8 cellular contexts compared by ENCODE assay signal in genomic region chr1:148155494-148156360, GRCh38. TPM values are rescaled to one million over a fixed set of nuclear protein-coding genes. Genes with fewer than 3 reads are reported as not detected.
DNase-seq lines count a peak whose midpoint lies in the region; ATAC-seq and TF ChIP-seq lines count a peak whose summit lies in the region.
"Not testable (repeated sequence)": the region's sequence is repeated elsewhere in the genome, so short reads cannot be mapped to it uniquely, and the experiment has no call there.

No MANE protein-coding gene starts in this region.

- not testable (repeated sequence) for H3K36me3 Mint-ChIP-seq in activated CD4-positive, alpha-beta T cell treated with anti-CD3 and anti-CD28 coated beads for 36 hours (ENCODE audit: low read depth); stimulated activated naive CD8-positive, alpha-beta T cell treated with anti-CD3 and anti-CD28 coated beads, Interleukin-15, Interleukin-2, amounts not matched to agents 100 ng/mL and 50 ng/mL, for 24 hours (ENCODE audit: low read depth)

- H3K27me3 ChIP-seq in MM.1S (replicated peaks; ENCODE audit: insufficient read depth, low read length); cardiac muscle cell: not testable (repeated sequence)

- CTCF ChIA-PET in activated CD4-positive, alpha-beta T cell treated with anti-CD3 and anti-CD28 coated beads for 36 hours (lab: Charles Lee), result not testable (repeated sequence)

- H3K9me3 Mint-ChIP-seq in activated CD4-positive, alpha-beta T cell treated with anti-CD3 and anti-CD28 coated beads for 36 hours (ENCODE audit: low read depth); stimulated activated naive CD8-positive, alpha-beta T cell treated with anti-CD3 and anti-CD28 coated beads, Interleukin-15, Interleukin-2, amounts not matched to agents 100 ng/mL and 50 ng/mL, for 24 hours: not testable (repeated sequence)

- not testable (repeated sequence) for H3K36me3 ChIP-seq in MM.1S (replicated peaks; ENCODE audit: insufficient read depth, low read length); cardiac muscle cell

- H3K4me2 ChIP-seq in MM.1S (ENCODE audit: low read depth, low read length), result peak overlapping the region; percentile 12; the same call in 1 of the 2 replicates

- H3K27ac ChIP-seq in MM.1S (ENCODE audit: low read length), result not testable (repeated sequence)
- H3K27ac ChIP-seq in cardiac muscle cell, result peak overlapping the region; percentile 72

- not testable (repeated sequence) for H3K4me1 ChIP-seq in MM.1S (ENCODE audit: low read length); cardiac muscle cell (ENCODE audit: low read depth)

- peaks cover 15% of the 10 kb centered on the region for H3K4me1 Mint-ChIP-seq in activated CD4-positive, alpha-beta T cell treated with anti-CD3 and anti-CD28 coated beads for 36 hours
- peaks cover 25% of the 10 kb centered on the region for H3K4me1 Mint-ChIP-seq in stimulated activated naive CD8-positive, alpha-beta T cell treated with anti-CD3 and anti-CD28 coated beads, Interleukin-15, Interleukin-2, amounts not matched to agents 100 ng/mL and 50 ng/mL, for 24 hours (ENCODE audit: low read depth)

- H3F3A ChIP-seq in MM.1S (ENCODE audit: insufficient read depth, low read length), result not testable (repeated sequence)

- intact Hi-C loops in activated CD4-positive, alpha-beta T cell treated with anti-CD3 and anti-CD28 coated beads for 36 hours (cut with DNase I, micrococcal nuclease), result loop anchor here in 1 of 2 experiments (10.0 kb wide), 1 partner anchor 109 kb away; no protein-coding TSS in a partner anchor

- not testable (repeated sequence) for H3K9me3 ChIP-seq in MM.1S (replicated peaks; ENCODE audit: insufficient read depth, low read length); cardiac muscle cell (ENCODE audit: low read depth)

- not testable (repeated sequence) for TF ChIP-seq CTCF in MM.1S (IDR thresholded peaks at IDR 0.05; ENCODE audit: low read length); cardiac muscle cell (IDR thresholded peaks at IDR 0.05; ENCODE audit: low read depth, low read length)

- H3K4me3 ChIP-seq in MM.1S (ENCODE audit: low read length), result peak overlapping the region; percentile 17; the same call in 1 of the 2 replicates
- H3K4me3 ChIP-seq in cardiac muscle cell, result not testable (repeated sequence)

- DNase-seq in MM.1S, result peak; percentile 24
- DNase-seq in activated CD4-positive, alpha-beta T cell treated with anti-CD3 and anti-CD28 coated beads for 36 hours; cardiac muscle cell (ENCODE audit: low read depth in 1 of 2, low spot score in 1 of 2): not testable (repeated sequence)

- POLR2A ChIA-PET in activated CD4-positive, alpha-beta T cell treated with anti-CD3 and anti-CD28 coated beads for 36 hours (lab: Charles Lee), result not testable (repeated sequence)

- H2AFZ ChIP-seq in MM.1S (ENCODE audit: low read length), result not testable (repeated sequence)

- H4K20me1 ChIP-seq in MM.1S (ENCODE audit: insufficient read depth, low read length), result not testable (repeated sequence)

- H3K4me3 Mint-ChIP-seq in activated CD4-positive, alpha-beta T cell treated with anti-CD3 and anti-CD28 coated beads for 36 hours, result peak overlapping the region; percentile 43
- peak overlapping the region; percentile 66 for H3K4me3 Mint-ChIP-seq in stimulated activated naive CD8-positive, alpha-beta T cell treated with anti-CD3 and anti-CD28 coated beads, Interleukin-15, Interleukin-2, amounts not matched to agents 100 ng/mL and 50 ng/mL, for 24 hours

- H3K9ac ChIP-seq in MM.1S (ENCODE audit: low read length), result not testable (repeated sequence)

- not testable (repeated sequence) for H3K27ac Mint-ChIP-seq in activated CD4-positive, alpha-beta T cell treated with anti-CD3 and anti-CD28 coated beads for 36 hours
- H3K27ac Mint-ChIP-seq in stimulated activated naive CD8-positive, alpha-beta T cell treated with anti-CD3 and anti-CD28 coated beads, Interleukin-15, Interleukin-2, amounts not matched to agents 100 ng/mL and 50 ng/mL, for 24 hours, result peak overlapping the region; percentile 46

- H3K79me2 ChIP-seq in MM.1S (ENCODE audit: low read length), result not testable (repeated sequence)

- H3K27me3 Mint-ChIP-seq in activated CD4-positive, alpha-beta T cell treated with anti-CD3 and anti-CD28 coated beads for 36 hours, result peaks cover 13% of the 10 kb centered on the region
- peaks cover 29% of the 10 kb centered on the region for H3K27me3 Mint-ChIP-seq in stimulated activated naive CD8-positive, alpha-beta T cell treated with anti-CD3 and anti-CD28 coated beads, Interleukin-15, Interleukin-2, amounts not matched to agents 100 ng/mL and 50 ng/mL, for 24 hours

- H3K9me2 ChIP-seq in MM.1S (replicated peaks; ENCODE audit: insufficient read depth, low read length), result not testable (repeated sequence)

- ATAC-seq in GM18498 (IDR thresholded peaks at IDR 0.05; ENCODE audit: unreplicated experiment), result peak; percentile 49
- ATAC-seq in GM21360 (IDR thresholded peaks at IDR 0.05; ENCODE audit: unreplicated experiment), result peak; percentile 43
- peak; percentile 31 for ATAC-seq in HG02759 (IDR thresholded peaks at IDR 0.05; ENCODE audit: unreplicated experiment)
- peak; percentile 48 for ATAC-seq in HG03159 (IDR thresholded peaks at IDR 0.05; ENCODE audit: unreplicated experiment)
- ATAC-seq in activated CD4-positive, alpha-beta T cell treated with anti-CD3 and anti-CD28 coated beads for 36 hours, result not testable (repeated sequence)

RNA-seq across cellular contexts. Expression of gene NBPF11, which starts 3.6 kb away (rescaled TPM):
- 1 to 10 TPM; 6.8 to 7.6 TPM for total RNA-seq in activated CD4-positive, alpha-beta T cell treated with anti-CD3 and anti-CD28 coated beads for 36 hours
- 10.9 and 15.8 TPM in 2 replicates for total RNA-seq in cardiac muscle cell
- polyA plus RNA-seq in cardiac muscle cell, result 9.5 and 11.6 TPM in 2 replicates
